ENCODE assay signal across 3 cellular contexts in the genomic region with DNA sequence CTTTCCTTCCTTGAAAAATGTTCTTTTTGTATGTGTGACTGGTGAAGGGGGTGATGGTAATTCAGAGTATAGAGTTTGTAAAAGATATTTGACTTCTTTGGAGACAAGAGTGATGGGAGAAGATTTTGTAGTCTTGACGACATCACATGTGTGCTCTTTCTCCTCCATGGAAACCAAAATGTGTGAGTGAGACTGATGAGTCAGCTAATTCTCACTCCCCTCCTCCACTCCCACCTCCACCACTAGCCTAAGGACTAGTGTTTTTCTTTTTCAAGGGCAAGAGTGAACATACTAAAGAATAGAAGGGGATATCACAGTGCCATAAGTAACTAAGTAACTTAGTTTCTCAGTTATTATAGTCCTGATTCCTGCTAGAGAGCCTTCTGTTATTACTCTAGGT.
TF ChIP-seq lines count a peak whose summit lies in the region.

No MANE protein-coding gene starts in this region.

TF ChIP-seq in HepG2, 621 proteins besides CTCF, POLR2A, EP300 and RAD21:
- TF ChIP-seq ZNF24 (IDR thresholded peaks at IDR 0.05), result no peak
- no peak for TF ChIP-seq TBP (CRISPR knock-in tag; IDR thresholded peaks at IDR 0.05)
- TF ChIP-seq ZKSCAN5 (CRISPR knock-in tag; IDR thresholded peaks at IDR 0.05), result no peak
- TF ChIP-seq MAFF (IDR thresholded peaks at IDR 0.05; ENCODE audit: low read depth, low read length), result peak; percentile 89
- TF ChIP-seq MAFK (conservative IDR thresholded peaks at IDR 0.05 in 1 of 2, IDR thresholded peaks at IDR 0.05 in 1 of 2; ENCODE audit: low read length in 2 of 2), result peak; percentile 80 to 92
- TF ChIP-seq KAT8 (CRISPR knock-in tag; IDR thresholded peaks at IDR 0.05), result no peak
- TF ChIP-seq, protein P1, sequence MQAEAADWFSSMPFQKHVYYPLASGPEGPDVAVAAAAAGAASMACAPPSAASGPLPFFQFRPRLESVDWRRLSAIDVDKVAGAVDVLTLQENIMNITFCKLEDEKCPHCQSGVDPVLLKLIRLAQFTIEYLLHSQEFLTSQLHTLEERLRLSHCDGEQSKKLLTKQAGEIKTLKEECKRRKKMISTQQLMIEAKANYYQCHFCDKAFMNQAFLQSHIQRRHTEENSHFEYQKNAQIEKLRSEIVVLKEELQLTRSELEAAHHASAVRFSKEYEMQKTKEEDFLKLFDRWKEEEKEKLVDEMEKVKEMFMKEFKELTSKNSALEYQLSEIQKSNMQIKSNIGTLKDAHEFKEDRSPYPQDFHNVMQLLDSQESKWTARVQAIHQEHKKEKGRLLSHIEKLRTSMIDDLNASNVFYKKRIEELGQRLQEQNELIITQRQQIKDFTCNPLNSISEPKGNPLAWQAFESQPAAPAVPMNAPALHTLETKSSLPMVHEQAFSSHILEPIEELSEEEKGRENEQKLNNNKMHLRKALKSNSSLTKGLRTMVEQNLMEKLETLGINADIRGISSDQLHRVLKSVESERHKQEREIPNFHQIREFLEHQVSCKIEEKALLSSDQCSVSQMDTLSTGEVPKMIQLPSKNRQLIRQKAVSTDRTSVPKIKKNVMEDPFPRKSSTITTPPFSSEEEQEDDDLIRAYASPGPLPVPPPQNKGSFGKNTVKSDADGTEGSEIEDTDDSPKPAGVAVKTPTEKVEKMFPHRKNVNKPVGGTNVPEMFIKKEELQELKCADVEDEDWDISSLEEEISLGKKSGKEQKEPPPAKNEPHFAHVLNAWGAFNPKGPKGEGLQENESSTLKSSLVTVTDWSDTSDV (CRISPR knock-in tag; IDR thresholded peaks at IDR 0.05), result no peak
- no peak for TF ChIP-seq NFE2 (CRISPR knock-in tag; IDR thresholded peaks at IDR 0.05)

TF ChIP-seq in IMR-90, 13 proteins besides CTCF, POLR2A, EP300 and RAD21:
- TF ChIP-seq RCOR1 (IDR thresholded peaks at IDR 0.05; ENCODE audit: insufficient replicate concordance, low read length) (no peak), MAFK (IDR thresholded peaks at IDR 0.05; ENCODE audit: low read depth, low read length) (peak; percentile 92)

TF ChIP-seq in K562, 482 proteins besides CTCF, POLR2A, EP300 and RAD21:
- TF ChIP-seq MAFF (IDR thresholded peaks at IDR 0.05; ENCODE audit: low read length) (peak; percentile 74), C11orf30 (IDR thresholded peaks at IDR 0.05; ENCODE audit: low read depth) (peak; percentile 62; the same call in 1 of the 2 replicates), MAFK (IDR thresholded peaks at IDR 0.05; ENCODE audit: low read length) (peak; percentile 81), MAFG (tag; conservative IDR thresholded peaks at IDR 0.05) (peak; percentile 58), MCM3 (IDR thresholded peaks at IDR 0.05) (no peak), ZNF316 (IDR thresholded peaks at IDR 0.05) (peak; percentile 77)
- TF ChIP-seq, protein P2, sequence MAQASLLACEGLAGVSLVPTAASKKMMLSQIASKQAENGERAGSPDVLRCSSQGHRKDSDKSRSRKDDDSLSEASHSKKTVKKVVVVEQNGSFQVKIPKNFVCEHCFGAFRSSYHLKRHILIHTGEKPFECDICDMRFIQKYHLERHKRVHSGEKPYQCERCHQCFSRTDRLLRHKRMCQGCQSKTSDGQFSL (CRISPR knock-in tag; IDR thresholded peaks at IDR 0.05), result no peak
- TF ChIP-seq, protein P2 (tag; IDR thresholded peaks at IDR 0.05), result no peak
TF ChIP-seq in K562: peak in this region for 5.
